In the genomic region with DNA sequence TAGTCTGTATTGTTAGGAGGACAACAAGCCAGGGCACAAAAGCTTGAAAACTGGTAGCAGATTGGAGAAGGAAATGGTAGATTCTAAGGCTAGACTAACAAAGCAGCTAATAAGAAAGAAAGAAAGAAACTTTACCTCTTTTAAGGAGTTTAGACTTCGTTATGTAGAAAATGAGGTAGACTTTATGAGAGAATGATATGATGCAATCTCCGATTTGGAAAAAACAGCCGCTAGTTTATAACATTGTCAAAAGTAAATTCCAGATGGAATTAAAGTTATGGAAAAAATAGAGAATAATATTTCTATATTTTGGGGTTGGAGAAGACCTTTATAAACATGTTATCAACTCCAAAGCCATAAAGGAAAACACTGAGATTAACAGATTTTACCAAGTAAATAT, we compare ENCODE assay signal across 20 cellular contexts.
"Had no signal": no experiment of that assay in that cellular context is flagged by ENCODE, and none has a peak within 500 bp of the region (broad histone marks: within the 10 kb centered on the region; RNA-seq: fewer than 3 reads in every experiment).

No MANE protein-coding gene starts in this region.

- H3K4me1 ChIP-seq: right lobe of liver, upper lobe of right lung, uterus had no signal

- H3K9me3 Mint-ChIP-seq: memory B cell; natural killer cell; stimulated activated naive B cell treated with anti-CD40 and anti-IgM and Interleukin-4, amounts not matched to agents 10 μg/mL and 1 μg/mL and 100 μg/mL, for 72 hours; stimulated activated naive CD8-positive, alpha-beta T cell treated with anti-CD3 and anti-CD28 coated beads, Interleukin-15, Interleukin-2, amounts not matched to agents 100 ng/mL and 50 ng/mL, for 24 hours had no signal

- H3K4me1 Mint-ChIP-seq: stimulated activated naive B cell treated with anti-CD40 and anti-IgM and Interleukin-4, amounts not matched to agents 10 μg/mL and 1 μg/mL and 100 μg/mL, for 72 hours had no signal

- H3K4me3 ChIP-seq: coronary artery, lower lobe of right lung, pancreas, right lobe of liver, thoracic aorta, transverse colon, upper lobe of right lung, uterus had no signal

- H3K4me3 Mint-ChIP-seq: memory B cell; natural killer cell; stimulated activated naive B cell treated with anti-CD40 and anti-IgM and Interleukin-4, amounts not matched to agents 10 μg/mL and 1 μg/mL and 100 μg/mL, for 72 hours; stimulated activated naive CD8-positive, alpha-beta T cell treated with anti-CD3 and anti-CD28 coated beads, Interleukin-15, Interleukin-2, amounts not matched to agents 100 ng/mL and 50 ng/mL, for 24 hours had no signal

- H3K36me3 ChIP-seq: neutrophil, pancreas, right lobe of liver, thoracic aorta, uterus had no signal

- H3K27me3 Mint-ChIP-seq: stimulated activated naive CD8-positive, alpha-beta T cell treated with anti-CD3 and anti-CD28 coated beads, Interleukin-15, Interleukin-2, amounts not matched to agents 100 ng/mL and 50 ng/mL, for 24 hours had no signal

- H3K36me3 Mint-ChIP-seq: memory B cell, natural killer cell had no signal

- H3K27me3 ChIP-seq: neutrophil, pancreas, right lobe of liver, transverse colon, upper lobe of right lung, uterus had no signal

- FAIRE-seq: frontal cortex, keratinocyte, pancreas, small intestine had no signal

- ATAC-seq: left ventricle myocardium superior; lower lobe of right lung; natural killer cell; pancreas; right lobe of liver; stimulated activated naive B cell treated with anti-CD40 and anti-IgM and Interleukin-4, amounts not matched to agents 10 μg/mL and 1 μg/mL and 100 μg/mL, for 72 hours; upper lobe of right lung had no signal

- H3K9me3 ChIP-seq: lower lobe of right lung, neutrophil, pancreas, right lobe of liver, thoracic aorta, transverse colon, upper lobe of right lung, uterus had no signal

- H3K27ac Mint-ChIP-seq: memory B cell; natural killer cell; stimulated activated naive B cell treated with anti-CD40 and anti-IgM and Interleukin-4, amounts not matched to agents 10 μg/mL and 1 μg/mL and 100 μg/mL, for 72 hours; stimulated activated naive CD8-positive, alpha-beta T cell treated with anti-CD3 and anti-CD28 coated beads, Interleukin-15, Interleukin-2, amounts not matched to agents 100 ng/mL and 50 ng/mL, for 24 hours had no signal

- DNase-seq: head of caudate nucleus; left ventricle myocardium superior; lower lobe of right lung; natural killer cell; pancreas; right lobe of liver; small intestine; stimulated activated CD4-positive, alpha-beta T cell treated with anti-CD3 and anti-CD28 coated beads, Interleukin-15, amount 100 ng/mL, for 24 hours; stimulated activated CD4-positive, alpha-beta T cell treated with anti-CD3 and anti-CD28 coated beads, Interleukin-2, amount 100 ng/mL, for 48 hours; stimulated activated naive B cell treated with anti-CD40 and anti-IgM and Interleukin-4, amounts not matched to agents 10 μg/mL and 1 μg/mL and 100 μg/mL, for 72 hours; transverse colon; upper lobe of right lung; uterus had no signal

- H3K27ac ChIP-seq: coronary artery, lower lobe of right lung, neutrophil, pancreas, right lobe of liver, thoracic aorta, transverse colon, upper lobe of right lung, uterus had no signal
